ENCODE assay signal across 8 cellular contexts in genomic region chr16:51994597-51994996, GRCh38.
A peak's percentile ranks its signal among the peaks of the same experiment; 100 is the strongest.
DNase-seq lines count a peak whose midpoint lies in the region; ATAC-seq and TF ChIP-seq lines count a peak whose summit lies in the region.

No MANE protein-coding gene starts in this region.

- peak in 1 of 4 donors; percentile 52 for ATAC-seq in heart left ventricle
- ATAC-seq in stimulated activated effector memory CD8-positive, alpha-beta T cell treated with anti-CD3 and anti-CD28 coated beads, Interleukin-12 subunit alpha, Interleukin-12 subunit beta, amount 100 ng/mL, for 72 hours: no peak

- H3K4me1 Mint-ChIP-seq in activated CD4-positive, alpha-beta memory T cell treated with anti-CD3 and anti-CD28 coated beads for 36 hours (ENCODE audit: low read depth): no peaks in the 10 kb centered on the region
- no peaks in the 10 kb centered on the region for H3K4me1 Mint-ChIP-seq in stimulated activated effector memory CD8-positive, alpha-beta T cell treated with anti-CD3 and anti-CD28 coated beads, Interleukin-12 subunit alpha, Interleukin-12 subunit beta, amount 100 ng/mL, for 72 hours

- peak in 4 of 5 donors; percentile 12 to 43 (median 26) for DNase-seq in heart left ventricle
- DNase-seq in left ventricle myocardium inferior: no peak
- peak; percentile 98 for DNase-seq in NCI-H510A treated with DMSO at 0.1 percent for 48 hours (lab: John Stamatoyannopoulos, UW)
- peak; percentile 5 for DNase-seq in fibroblast of mammary gland (ENCODE audit: low read depth)
- peak; percentile 88 for DNase-seq in ureter (ENCODE audit: low spot score)
- DNase-seq in GF-D8 (lab: John Stamatoyannopoulos, UW): no peak
- DNase-seq in activated CD4-positive, alpha-beta memory T cell treated with anti-CD3 and anti-CD28 coated beads for 36 hours: no peak
- DNase-seq in stimulated activated effector memory CD8-positive, alpha-beta T cell treated with anti-CD3 and anti-CD28 coated beads, Interleukin-12 subunit alpha, Interleukin-12 subunit beta, amount 100 ng/mL, for 72 hours (ENCODE audit: low spot score in 2 of 2): no peak

- CTCF ChIA-PET in activated CD4-positive, alpha-beta memory T cell treated with anti-CD3 and anti-CD28 coated beads for 36 hours (lab: Charles Lee): no interaction called here

- intact Hi-C loops in heart left ventricle (cut with DNase I): no loop called here
- intact Hi-C loops in left ventricle myocardium inferior (cut with micrococcal nuclease): no loop called here
- intact Hi-C loops in activated CD4-positive, alpha-beta memory T cell treated with anti-CD3 and anti-CD28 coated beads for 36 hours (cut with micrococcal nuclease): no loop called here

- POLR2A ChIA-PET in activated CD4-positive, alpha-beta memory T cell treated with anti-CD3 and anti-CD28 coated beads for 36 hours (lab: Charles Lee): no interaction called here

- H3K9me3 Mint-ChIP-seq in activated CD4-positive, alpha-beta memory T cell treated with anti-CD3 and anti-CD28 coated beads for 36 hours: peaks cover 9% of the 10 kb centered on the region
- peaks cover 21% of the 10 kb centered on the region for H3K9me3 Mint-ChIP-seq in stimulated activated effector memory CD8-positive, alpha-beta T cell treated with anti-CD3 and anti-CD28 coated beads, Interleukin-12 subunit alpha, Interleukin-12 subunit beta, amount 100 ng/mL, for 72 hours

- WGBS in heart left ventricle, 4 donors: 28 to 37% (median 33%) methylated on average over 8 of the region's 8 CpGs

- no peaks in the 10 kb centered on the region for H3K36me3 Mint-ChIP-seq in activated CD4-positive, alpha-beta memory T cell treated with anti-CD3 and anti-CD28 coated beads for 36 hours
- no peaks in the 10 kb centered on the region for H3K36me3 Mint-ChIP-seq in stimulated activated effector memory CD8-positive, alpha-beta T cell treated with anti-CD3 and anti-CD28 coated beads, Interleukin-12 subunit alpha, Interleukin-12 subunit beta, amount 100 ng/mL, for 72 hours

- no peaks in the 10 kb centered on the region for H3K27me3 Mint-ChIP-seq in activated CD4-positive, alpha-beta memory T cell treated with anti-CD3 and anti-CD28 coated beads for 36 hours

- TF ChIP-seq CTCF in heart left ventricle (IDR thresholded peaks at IDR 0.05) (no peak), left ventricle myocardium inferior (IDR thresholded peaks at IDR 0.05; ENCODE audit: borderline replicate concordance) (no peak), fibroblast of mammary gland (conservative IDR thresholded peaks at IDR 0.05; ENCODE audit: control insufficient read depth, insufficient read depth, low read depth, low read length) (no peak)

- H3K27ac ChIP-seq in heart left ventricle (no peak overlapping the region), left ventricle myocardium inferior (replicated peaks) (no peak overlapping the region)

- H3K36me3 ChIP-seq in heart left ventricle: no peaks in the 10 kb centered on the region
- no peaks in the 10 kb centered on the region for H3K36me3 ChIP-seq in left ventricle myocardium inferior

- H3K27me3 ChIP-seq in heart left ventricle: no peaks in the 10 kb centered on the region
- H3K27me3 ChIP-seq in left ventricle myocardium inferior (ENCODE audit: low read depth): no peaks in the 10 kb centered on the region

- H3K9me3 ChIP-seq in heart left ventricle (no peaks in the 10 kb centered on the region), left ventricle myocardium inferior (replicated peaks) (no peaks in the 10 kb centered on the region)

- H3K4me1 ChIP-seq in heart left ventricle (no peaks in the 10 kb centered on the region), left ventricle myocardium inferior (no peaks in the 10 kb centered on the region)

- no peak overlapping the region for H3K4me3 ChIP-seq in heart left ventricle
- no peak overlapping the region for H3K4me3 ChIP-seq in left ventricle myocardium inferior
- H3K4me3 ChIP-seq in fibroblast of mammary gland (ENCODE audit: control insufficient read depth, low read depth, low read length): no peak overlapping the region

- no peak overlapping the region for H3K27ac Mint-ChIP-seq in activated CD4-positive, alpha-beta memory T cell treated with anti-CD3 and anti-CD28 coated beads for 36 hours
- H3K27ac Mint-ChIP-seq in stimulated activated effector memory CD8-positive, alpha-beta T cell treated with anti-CD3 and anti-CD28 coated beads, Interleukin-12 subunit alpha, Interleukin-12 subunit beta, amount 100 ng/mL, for 72 hours: no peak overlapping the region

- no peak for TF ChIP-seq POLR2A in heart left ventricle (IDR thresholded peaks at IDR 0.05)

- no peak overlapping the region for H3K4me3 Mint-ChIP-seq in activated CD4-positive, alpha-beta memory T cell treated with anti-CD3 and anti-CD28 coated beads for 36 hours
- H3K4me3 Mint-ChIP-seq in stimulated activated effector memory CD8-positive, alpha-beta T cell treated with anti-CD3 and anti-CD28 coated beads, Interleukin-12 subunit alpha, Interleukin-12 subunit beta, amount 100 ng/mL, for 72 hours: no peak overlapping the region

Comparison
In these comparisons a context has a peak if more than half of its experiments do, and no peak if none do; other contexts are left out.
1. DNase-seq: peak in heart left ventricle (4 of 5), NCI-H510A treated with DMSO at 0.1 percent for 48 hours (single experiment), fibroblast of mammary gland (single experiment) and ureter (single experiment); none in left ventricle myocardium inferior (single experiment), GF-D8 (single experiment), activated CD4-positive, alpha-beta memory T cell treated with anti-CD3 and anti-CD28 coated beads for 36 hours (single experiment) and stimulated activated effector memory CD8-positive, alpha-beta T cell treated with anti-CD3 and anti-CD28 coated beads, Interleukin-12 subunit alpha, Interleukin-12 subunit beta, amount 100 ng/mL, for 72 hours (0 of 2).